In the genomic region with DNA sequence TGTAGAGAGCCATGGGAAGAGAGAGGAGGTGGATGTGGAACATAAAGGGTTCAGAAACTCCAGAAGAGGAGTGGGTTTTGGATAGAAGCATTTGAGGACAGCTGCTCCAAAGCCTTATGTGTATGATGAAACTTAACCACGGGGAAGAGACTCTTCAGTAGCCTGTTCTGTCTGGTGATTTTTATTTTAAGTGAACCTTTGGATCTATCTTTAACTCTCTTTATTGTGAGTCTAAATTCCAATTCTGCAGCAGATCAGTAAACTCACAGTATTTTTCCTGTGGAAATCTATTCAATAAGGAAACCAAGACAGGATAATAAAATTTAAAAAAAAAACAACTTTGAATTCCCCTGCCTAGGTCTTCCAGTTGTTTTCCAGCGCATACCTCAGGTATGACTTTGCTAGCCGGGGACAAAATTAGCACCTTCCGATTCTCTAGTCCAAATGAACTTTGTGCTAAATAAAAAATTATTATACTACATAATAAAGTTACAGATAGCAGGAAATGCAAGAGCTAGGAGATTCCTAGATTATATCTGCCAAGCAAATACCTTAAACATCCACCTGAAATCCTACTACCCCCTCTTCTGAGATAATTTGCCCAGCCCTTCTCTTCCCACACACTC, we compare ENCODE assay signal across 1 cellular context.
TF ChIP-seq lines count a peak whose summit lies in the region.

No MANE protein-coding gene starts in this region.

TF ChIP-seq in GM12878, 131 proteins besides CTCF, POLR2A, EP300 and RAD21 (continued from another document):
- TF ChIP-seq, protein P1, sequence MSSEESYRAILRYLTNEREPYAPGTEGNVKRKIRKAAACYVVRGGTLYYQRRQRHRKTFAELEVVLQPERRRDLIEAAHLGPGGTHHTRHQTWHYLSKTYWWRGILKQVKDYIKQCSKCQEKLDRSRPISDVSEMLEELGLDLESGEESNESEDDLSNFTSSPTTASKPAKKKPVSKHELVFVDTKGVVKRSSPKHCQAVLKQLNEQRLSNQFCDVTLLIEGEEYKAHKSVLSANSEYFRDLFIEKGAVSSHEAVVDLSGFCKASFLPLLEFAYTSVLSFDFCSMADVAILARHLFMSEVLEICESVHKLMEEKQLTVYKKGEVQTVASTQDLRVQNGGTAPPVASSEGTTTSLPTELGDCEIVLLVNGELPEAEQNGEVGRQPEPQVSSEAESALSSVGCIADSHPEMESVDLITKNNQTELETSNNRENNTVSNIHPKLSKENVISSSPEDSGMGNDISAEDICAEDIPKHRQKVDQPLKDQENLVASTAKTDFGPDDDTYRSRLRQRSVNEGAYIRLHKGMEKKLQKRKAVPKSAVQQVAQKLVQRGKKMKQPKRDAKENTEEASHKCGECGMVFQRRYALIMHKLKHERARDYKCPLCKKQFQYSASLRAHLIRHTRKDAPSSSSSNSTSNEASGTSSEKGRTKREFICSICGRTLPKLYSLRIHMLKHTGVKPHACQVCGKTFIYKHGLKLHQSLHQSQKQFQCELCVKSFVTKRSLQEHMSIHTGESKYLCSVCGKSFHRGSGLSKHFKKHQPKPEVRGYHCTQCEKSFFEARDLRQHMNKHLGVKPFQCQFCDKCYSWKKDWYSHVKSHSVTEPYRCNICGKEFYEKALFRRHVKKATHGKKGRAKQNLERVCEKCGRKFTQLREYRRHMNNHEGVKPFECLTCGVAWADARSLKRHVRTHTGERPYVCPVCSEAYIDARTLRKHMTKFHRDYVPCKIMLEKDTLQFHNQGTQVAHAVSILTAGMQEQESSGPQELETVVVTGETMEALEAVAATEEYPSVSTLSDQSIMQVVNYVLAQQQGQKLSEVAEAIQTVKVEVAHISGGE (CRISPR knock-in tag; IDR thresholded peaks at IDR 0.05), result no peak
- no peak for TF ChIP-seq BMI1 (IDR thresholded peaks at IDR 0.05; ENCODE audit: borderline replicate concordance)
